ENCODE assay signal across 20 cellular contexts in genomic region chr1:12495725-12496124, GRCh38.
DNase-seq lines count a peak whose midpoint lies in the region; ATAC-seq and TF ChIP-seq lines count a peak whose summit lies in the region.
"Had no signal": no experiment of that assay in that cellular context is flagged by ENCODE, and none has a peak within 500 bp of the region (broad histone marks: within the 10 kb centered on the region; RNA-seq: fewer than 3 reads in every experiment).

No MANE protein-coding gene starts in this region.

- ATAC-seq in HG02852 (IDR thresholded peaks at IDR 0.05; ENCODE audit: unreplicated experiment) = no peak
- no peak for ATAC-seq in activated CD4-positive, CD25-positive, alpha-beta regulatory T cell treated with anti-CD3 and anti-CD28 coated beads, Interleukin-2, amount 50 U/mL, for 24 hours
- ATAC-seq: natural killer cell had no signal

- no peaks in the 10 kb centered on the region for H3K9me2 ChIP-seq in hepatocyte (replicated peaks; ENCODE audit: insufficient read depth)

- DNase-seq in BE2C (peak; percentile 18), amniotic epithelial cell (ENCODE audit: low read depth) (peak; percentile 56), hepatocyte (ENCODE audit: low spot score) (peak; percentile 42), smooth muscle cell (lab: John Stamatoyannopoulos, UW; ENCODE audit: unreplicated experiment) (no peak), posterior vena cava (ENCODE audit: low spot score) (no peak), GOT3 (lab: John Stamatoyannopoulos, UW) (no peak)
- DNase-seq: activated CD4-positive, CD25-positive, alpha-beta regulatory T cell treated with anti-CD3 and anti-CD28 coated beads, Interleukin-2, amount 50 U/mL, for 72 hours; activated CD8-positive, alpha-beta memory T cell treated with anti-CD3 and anti-CD28 coated beads, Interleukin-2, amount 50 U/mL, for 4 hours; activated naive CD4-positive, alpha-beta T cell treated with anti-CD3 and anti-CD28 coated beads, Interleukin-2, amount 50 U/mL, for 16 hours; dorsolateral prefrontal cortex; GDM1; H9; hypothalamus; natural killer cell; NCI-H2081; NCI-H526 treated with DMSO at 0.1 percent for 48 hours; stimulated activated CD4-positive, alpha-beta T cell treated with anti-CD3 and anti-CD28 coated beads, Interleukin-2, amount 100 ng/mL, for 24 hours had no signal

- H3K9me3 ChIP-seq in BE2C (no peaks in the 10 kb centered on the region), hepatocyte (ENCODE audit: low read depth) (no peaks in the 10 kb centered on the region), smooth muscle cell (replicated peaks; ENCODE audit: low read depth) (no peaks in the 10 kb centered on the region)

- H3K27ac ChIP-seq in hepatocyte = peak overlapping the region; percentile 78
- no peak overlapping the region for H3K27ac ChIP-seq in smooth muscle cell (ENCODE audit: low read depth)

- H3K4me2 ChIP-seq in hepatocyte = peak overlapping the region; percentile 53
- H3K4me2 ChIP-seq in smooth muscle cell = peak overlapping the region; percentile 4

- no peaks in the 10 kb centered on the region for H3K27me3 ChIP-seq in BE2C
- no peaks in the 10 kb centered on the region for H3K27me3 ChIP-seq in hepatocyte
- no peaks in the 10 kb centered on the region for H3K27me3 ChIP-seq in smooth muscle cell (ENCODE audit: low read depth)
- H3K27me3 ChIP-seq: brain microvascular endothelial cell, dorsolateral prefrontal cortex had no signal

- H3K36me3 ChIP-seq in BE2C (no peaks in the 10 kb centered on the region), hepatocyte (replicated peaks; ENCODE audit: insufficient read depth, low read depth) (no peaks in the 10 kb centered on the region), smooth muscle cell (ENCODE audit: low read depth) (peaks cover 3% of the 10 kb centered on the region)

- no peak overlapping the region for H3K4me3 ChIP-seq in BE2C (ENCODE audit: low read depth, low read length)
- H3K4me3 ChIP-seq in hepatocyte = no peak overlapping the region
- H3K4me3 ChIP-seq in smooth muscle cell = no peak overlapping the region
- H3K4me3 ChIP-seq: dorsolateral prefrontal cortex had no signal

- intact Hi-C loops in posterior vena cava (cut with DNase I) = loop anchor here in 1 of 2 donors (2.0 kb wide), 1 partner anchor 43 kb away; no protein-coding TSS in a partner anchor

- WGBS in hepatocyte (ENCODE audit: low lambda C conversion rate, missing lambda C conversion rate) = 76% methylated on average over 11 of the region's 11 CpGs
- WGBS in smooth muscle cell (ENCODE audit: low lambda C conversion rate) = 69% methylated on average over 11 of the region's 11 CpGs

- H3K79me2 ChIP-seq in hepatocyte = no peaks in the 10 kb centered on the region
- no peaks in the 10 kb centered on the region for H3K79me2 ChIP-seq in smooth muscle cell (ENCODE audit: low read depth)

- H3K9ac ChIP-seq in smooth muscle cell (ENCODE audit: low read depth) = no peak overlapping the region

- peaks cover 4% of the 10 kb centered on the region for H3K4me1 ChIP-seq in BE2C
- H3K4me1 ChIP-seq in hepatocyte (ENCODE audit: insufficient read depth) = peaks cover 22% of the 10 kb centered on the region
- no peaks in the 10 kb centered on the region for H3K4me1 ChIP-seq in smooth muscle cell (ENCODE audit: low read depth)

- no peak overlapping the region for H2AFZ ChIP-seq in hepatocyte
- no peak overlapping the region for H2AFZ ChIP-seq in smooth muscle cell (ENCODE audit: low read depth)

- H4K20me1 ChIP-seq in hepatocyte (ENCODE audit: insufficient read depth, poor library complexity, severe bottlenecking) = no peaks in the 10 kb centered on the region
- peaks cover 16% of the 10 kb centered on the region for H4K20me1 ChIP-seq in smooth muscle cell (ENCODE audit: low read depth)

- no peak for TF ChIP-seq CTCF in BE2C (IDR thresholded peaks at IDR 0.05; ENCODE audit: low read depth, low read length)
- TF ChIP-seq CTCF in hepatocyte (IDR thresholded peaks at IDR 0.05; ENCODE audit: poor library complexity) = no peak
- TF ChIP-seq CTCF in smooth muscle cell (IDR thresholded peaks at IDR 0.05; ENCODE audit: borderline replicate concordance, insufficient read depth, poor library complexity, severe bottlenecking) = no peak

- H3F3A ChIP-seq in smooth muscle cell (ENCODE audit: low read depth) = no peaks in the 10 kb centered on the region

Comparison
In these comparisons a context has a peak if more than half of its experiments do, and no peak if none do; other contexts are left out.
1. DNase-seq: peak in BE2C (single experiment), amniotic epithelial cell (single experiment) and hepatocyte (single experiment); none in smooth muscle cell (single experiment), posterior vena cava (single experiment) and GOT3 (single experiment).